ENCODE assay signal across 8 cellular contexts in the genomic region with DNA sequence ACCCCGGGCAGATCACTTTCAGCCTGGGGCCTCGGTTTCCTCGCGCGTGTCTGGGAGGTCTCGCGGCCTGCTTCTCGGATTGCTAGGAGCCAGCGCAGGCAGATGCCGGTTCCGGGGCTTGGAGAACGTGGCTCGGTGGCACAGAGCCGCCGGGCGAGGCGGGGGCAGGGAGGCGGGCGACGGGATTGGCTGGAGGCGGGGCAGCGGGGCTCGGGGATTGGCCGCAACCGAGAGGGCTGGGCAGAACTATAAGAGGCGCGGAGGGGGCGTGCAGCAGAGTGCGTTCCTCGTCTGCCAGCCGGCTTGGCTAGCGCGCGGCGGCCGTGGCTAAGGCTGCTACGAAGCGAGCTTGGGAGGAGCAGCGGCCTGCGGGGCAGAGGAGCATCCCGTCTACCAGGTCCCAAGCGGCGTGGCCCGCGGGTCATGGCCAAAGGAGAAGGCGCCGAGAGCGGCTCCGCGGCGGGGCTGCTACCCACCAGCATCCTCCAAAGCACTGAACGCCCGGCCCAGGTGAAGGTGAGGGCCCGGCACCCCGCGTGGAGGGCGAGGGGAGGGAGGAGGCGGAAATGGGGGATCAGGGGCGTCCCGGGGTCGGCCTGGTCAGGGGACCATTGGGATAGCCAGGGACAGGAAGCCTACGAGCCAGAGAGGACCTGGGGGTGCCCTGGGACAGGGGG. TPM values are rescaled to one million over a fixed set of nuclear protein-coding genes. Genes with fewer than 3 reads are reported as not detected.
A peak's percentile ranks its signal among the peaks of the same experiment; 100 is the strongest.
DNase-seq lines count a peak whose midpoint lies in the region; ATAC-seq, FAIRE-seq and TF ChIP-seq lines count a peak whose summit lies in the region.

TSS of gene MFSD2A (plus strand) at position 276 of the 677 bp plus-strand sequence. CDS start at position 424, 148 bp downstream.

- no peaks in the 10 kb centered on the region for H3K79me2 ChIP-seq in K562 (ENCODE audit: control insufficient read depth, insufficient read depth, low read length)

- H3K9ac ChIP-seq in K562 (ENCODE audit: insufficient read depth in 1 of 2, low read depth in 2 of 2, low read length in 2 of 2), result peak within 1 kb of the TSS in 1 of 2 experiments; percentile 72; a peak in 2 of 4 replicates

- H3K9me3 ChIP-seq in K562 (replicated peaks; ENCODE audit: control insufficient read depth, insufficient read depth, low read depth, low read length) (no peaks in the 10 kb centered on the region), sigmoid colon (no peaks in the 10 kb centered on the region)

- H2AFZ ChIP-seq in K562 (ENCODE audit: low read depth, low read length), result no peak within 1 kb of the TSS; the same call in 1 of the 2 replicates

- TF ChIP-seq EP300 in K562 (IDR thresholded peaks at IDR 0.05; ENCODE audit: low read length) (no peak), sigmoid colon (IDR thresholded peaks at IDR 0.05) (no peak)

- H3K27ac ChIP-seq in K562 (ENCODE audit: extremely low read depth, low read depth, low read length), result no peak within 1 kb of the TSS
- H3K27ac ChIP-seq in sigmoid colon, result peak within 1 kb of the TSS; percentile 45 to 67 (median 58)

- TF ChIP-seq POLR2A in K562 (conservative IDR thresholded peaks at IDR 0.05) (no peak), sigmoid colon (IDR thresholded peaks at IDR 0.05) (no peak)

- intact Hi-C loops in K562 (cut with micrococcal nuclease), result no loop called here
- intact Hi-C loops in sigmoid colon (cut with DNase I), result no loop called here

- H3K36me3 ChIP-seq in K562 (ENCODE audit: control insufficient read depth, insufficient read depth, low read length) (no peaks in the 10 kb centered on the region), sigmoid colon (no peaks in the 10 kb centered on the region)

- no peak for FAIRE-seq in K562 (lab: Jason Lieb, UNC)

- CTCF ChIA-PET in GM10248 (lab: Yijun Ruan, JAX), result interaction anchor here (0.8 to 13.9 kb wide), 8 partner anchors 9 to 384 kb away, joined by 3 to 113 read pairs (median 5); partner anchors contain the start of gene MYCL
- CTCF ChIA-PET in K562 (lab: Yijun Ruan, JAX; ENCODE audit: low intra/inter-chr PET ratio), result no interaction called here

- 29% methylated on average over 39 of the region's 62 CpGs for WGBS in K562 (ENCODE audit: insufficient coverage, low coverage, missing lambda C conversion rate)
- 1% methylated on average over 62 of the region's 62 CpGs for WGBS in sigmoid colon, 2 donors

- in situ Hi-C loops in K562 (cut with MboI), result no loop called here

- POLR2A ChIA-PET in GM10248 (lab: Yijun Ruan, JAX), result interaction anchor here (0.6 to 1.7 kb wide), 2 partner anchors 39 to 904 kb away, joined by 3 read pairs; no protein-coding TSS in a partner anchor
- POLR2A ChIA-PET in K562 (lab: Yijun Ruan, JAX), result interaction anchor here (0.5 to 1.9 kb wide), 3 partner anchors 10 to 62 kb away, joined by 3 to 4 read pairs (median 3); no protein-coding TSS in a partner anchor

- TF ChIP-seq CTCF in GM10248 (IDR thresholded peaks at IDR 0.05; ENCODE audit: control extremely low read depth, extremely low read depth, low read depth, missing control alignments) (no peak), K562 (IDR thresholded peaks at IDR 0.05 in 2 of 3, conservative IDR thresholded peaks at IDR 0.05 in 1 of 3; ENCODE audit: insufficient read depth in 2 of 3, low read depth in 1 of 3, low read length in 3 of 3) (no peak), sigmoid colon (IDR thresholded peaks at IDR 0.05) (no peak)

- H3K4me2 ChIP-seq in K562 (ENCODE audit: insufficient read depth, low read length), result no peak within 1 kb of the TSS

- H3K4me3 ChIP-seq in K562 (no peak within 1 kb of the TSS), sigmoid colon (peak within 1 kb of the TSS; percentile 22 to 61 (median 50))

- H3K4me1 ChIP-seq in K562 (replicated peaks in 1 of 2; ENCODE audit: control insufficient read depth in 2 of 2, insufficient read depth in 2 of 2, low read length in 2 of 2) (peaks cover 0 to 16% of the 10 kb centered on the region in 2 experiments; a peak in 3 of 5 replicates), sigmoid colon (peaks cover 0 to 43% (median 32%) of the 10 kb centered on the region in 4 donors)

- no peak for TF ChIP-seq RAD21 in K562 (CRISPR knock-in tag; conservative IDR thresholded peaks at IDR 0.05 in 1 of 2, IDR thresholded peaks at IDR 0.05 in 1 of 2)

- no peaks in the 10 kb centered on the region for H3K9me1 ChIP-seq in K562 (ENCODE audit: control insufficient read depth, insufficient read depth, low read length)

- ATAC-seq in HG02798 (IDR thresholded peaks at IDR 0.05; ENCODE audit: poor library complexity, unreplicated experiment) (peak; percentile 88), K562 (peak; percentile 60)

- H4K20me1 ChIP-seq in K562 (replicated peaks; ENCODE audit: control insufficient read depth, insufficient read depth, low read length), result no peaks in the 10 kb centered on the region

- no TSS peak for BruUV-seq in K562 (replicated peaks; lab: Mats Ljungman, UMichigan)

- DNase-seq in GM10248 (ENCODE audit: extremely low spot score), result peak; percentile 93
- peak; percentile 68 to 85 for DNase-seq in NCI-H187 (lab: John Stamatoyannopoulos, UW)
- peak; percentile 81 for DNase-seq in T1000 (lab: John Stamatoyannopoulos, UW)
- peak in 3 of 4 experiments; percentile 54 to 89 (median 89) for DNase-seq in K562 (ENCODE audit: extremely low read depth in 1 of 4, low spot score in 3 of 4)
- DNase-seq in iPS DF 4.7 (ENCODE audit: extremely low read depth, low spot score), result peak; percentile 36
- DNase-seq in sigmoid colon, result peak; percentile 95
- no peak for DNase-seq in KG1 (lab: John Stamatoyannopoulos, UW)

- H3K27me3 ChIP-seq in K562 (ENCODE audit: control insufficient read depth in 2 of 2, insufficient read depth in 2 of 2, low read length in 2 of 2), result peaks cover 42 to 57% of the 10 kb centered on the region in 2 experiments
- H3K27me3 ChIP-seq in sigmoid colon, result no peaks in the 10 kb centered on the region

TF ChIP-seq in K562, 482 proteins besides CTCF, POLR2A, EP300 and RAD21 (continues in another document):
- TF ChIP-seq, protein P1, sequence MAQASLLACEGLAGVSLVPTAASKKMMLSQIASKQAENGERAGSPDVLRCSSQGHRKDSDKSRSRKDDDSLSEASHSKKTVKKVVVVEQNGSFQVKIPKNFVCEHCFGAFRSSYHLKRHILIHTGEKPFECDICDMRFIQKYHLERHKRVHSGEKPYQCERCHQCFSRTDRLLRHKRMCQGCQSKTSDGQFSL (CRISPR knock-in tag; IDR thresholded peaks at IDR 0.05), result no peak
- TF ChIP-seq, protein P1 (tag; IDR thresholded peaks at IDR 0.05), result no peak
- TF ChIP-seq PCBP1 (IDR thresholded peaks at IDR 0.05; ENCODE audit: low read depth, low read length, poor library complexity, severe bottlenecking) (peak; percentile 47), ZFX (CRISPR knock-in tag; IDR thresholded peaks at IDR 0.05) (0 out of 2 replicates have a peak, but pooled peaks have one; percentile 9), E2F6 (IDR thresholded peaks at IDR 0.05; ENCODE audit: borderline replicate concordance in 1 of 2, extremely low read depth in 1 of 2, insufficient read depth in 1 of 2, insufficient read length in 1 of 2, low read depth in 1 of 2, low read length in 1 of 2, poor library complexity in 1 of 2, severe bottlenecking in 1 of 2) (peak in 1 of 2 experiments; percentile 16), ZNF444 (CRISPR knock-in tag; IDR thresholded peaks at IDR 0.05) (no peak)

RNA-seq across cellular contexts. Expression of gene MFSD2A, which starts in this region (rescaled TPM):
- total RNA-seq in K562 (2011; cell fraction: chromatin; rRNA removed; ENCODE audit: low replicate concordance), result 0.46 TPM in 1 of 2 replicates, not detected in the other
- total RNA-seq in K562 (2011; cell fraction: nucleolus; rRNA removed), result 0.67 TPM in 1 of 2 replicates, not detected in the other
- 0.37 TPM in 1 of 2 replicates, not detected in the other for total RNA-seq in K562 (2011; cell fraction: nucleoplasm; rRNA removed)
- total RNA-seq in K562 (2014; rRNA removed) (not detected in 2 replicates), K562 (2014; rRNA removed; fragmentation: Illumina TruSeq; extraction: Trizol) (0.07 TPM in 1 of 2 replicates, not detected in the other), K562 (2015; rRNA removed; fragmentation: Illumina TruSeq; extraction: Trizol) (0.40 TPM in 1 of 2 replicates, not detected in the other), K562 (2021) (0.18 and 0.33 TPM in 2 replicates), sigmoid colon (1 to 10 TPM; 1.3 to 8.1 (median 6.2) TPM)
- polyA plus RNA-seq in K562 (2011; rRNA removed) (0.06 and 0.19 TPM in 2 replicates), K562 (2014; fragmentation: Illumina TruSeq; extraction: Trizol) (0.11 and 0.15 TPM in 2 replicates), K562 (2014; fragmentation: Nextera tagmentation; extraction: Ambion mirVana) (not detected), K562 (2014; rRNA removed) (not detected in 2 replicates), sigmoid colon (10 to 100 TPM in 1 of 3 donors, 1 to 10 TPM in 2; 2.1 to 26.5 (median 4.2) TPM)
- 0.10 and 0.13 TPM in 2 replicates for polyA plus RNA-seq in K562 (2011; cell fraction: cytosol; rRNA removed)
- polyA plus RNA-seq in K562 (2011; cell fraction: nucleus; rRNA removed), result 0.51 and 0.67 TPM in 2 replicates
- 0.04 and 0.14 TPM in 2 replicates for polyA plus RNA-seq in K562 (2012)
- 0.35 TPM in 1 of 2 replicates, not detected in the other for polyA minus RNA-seq in K562 (2011; rRNA and poly(A)+ RNA removed)
- not detected in 2 replicates for polyA minus RNA-seq in K562 (2011; cell fraction: cytosol; rRNA and poly(A)+ RNA removed)
- 0.78 TPM in 1 of 2 replicates, not detected in the other for polyA minus RNA-seq in K562 (2011; cell fraction: nucleus; rRNA and poly(A)+ RNA removed)

Comparison
In these comparisons a context has a peak if more than half of its experiments do, and no peak if none do; other contexts are left out.
1. Peak in DNase-seq and ATAC-seq in K562; RNA of the gene not detected or under 1 TPM.